In genomic region chr3:25789596-25790556, GRCh38 we compare ENCODE assay signal across 1 cellular context.
TF ChIP-seq lines count a peak whose summit lies in the region.

TSS of gene OXSM (plus strand) at chr3:25790090. CDS start at chr3:25791021, 931 bp downstream.

TF ChIP-seq in WTC11, 78 proteins besides CTCF, POLR2A, EP300 and RAD21 (continued from another document):
- TF ChIP-seq, protein P1, sequence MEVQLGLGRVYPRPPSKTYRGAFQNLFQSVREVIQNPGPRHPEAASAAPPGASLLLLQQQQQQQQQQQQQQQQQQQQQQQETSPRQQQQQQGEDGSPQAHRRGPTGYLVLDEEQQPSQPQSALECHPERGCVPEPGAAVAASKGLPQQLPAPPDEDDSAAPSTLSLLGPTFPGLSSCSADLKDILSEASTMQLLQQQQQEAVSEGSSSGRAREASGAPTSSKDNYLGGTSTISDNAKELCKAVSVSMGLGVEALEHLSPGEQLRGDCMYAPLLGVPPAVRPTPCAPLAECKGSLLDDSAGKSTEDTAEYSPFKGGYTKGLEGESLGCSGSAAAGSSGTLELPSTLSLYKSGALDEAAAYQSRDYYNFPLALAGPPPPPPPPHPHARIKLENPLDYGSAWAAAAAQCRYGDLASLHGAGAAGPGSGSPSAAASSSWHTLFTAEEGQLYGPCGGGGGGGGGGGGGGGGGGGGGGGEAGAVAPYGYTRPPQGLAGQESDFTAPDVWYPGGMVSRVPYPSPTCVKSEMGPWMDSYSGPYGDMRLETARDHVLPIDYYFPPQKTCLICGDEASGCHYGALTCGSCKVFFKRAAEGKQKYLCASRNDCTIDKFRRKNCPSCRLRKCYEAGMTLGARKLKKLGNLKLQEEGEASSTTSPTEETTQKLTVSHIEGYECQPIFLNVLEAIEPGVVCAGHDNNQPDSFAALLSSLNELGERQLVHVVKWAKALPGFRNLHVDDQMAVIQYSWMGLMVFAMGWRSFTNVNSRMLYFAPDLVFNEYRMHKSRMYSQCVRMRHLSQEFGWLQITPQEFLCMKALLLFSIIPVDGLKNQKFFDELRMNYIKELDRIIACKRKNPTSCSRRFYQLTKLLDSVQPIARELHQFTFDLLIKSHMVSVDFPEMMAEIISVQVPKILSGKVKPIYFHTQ (CRISPR knock-in tag; IDR thresholded peaks at IDR 0.05): no peak
- TF ChIP-seq TEAD1 (CRISPR knock-in tag; IDR thresholded peaks at IDR 0.05) (peak; percentile 81), ATF2 (CRISPR knock-in tag; IDR thresholded peaks at IDR 0.05; ENCODE audit: borderline replicate concordance, low read depth) (no peak), FOXP1 (CRISPR knock-in tag; IDR thresholded peaks at IDR 0.05; ENCODE audit: borderline replicate concordance) (no peak; the same call in 1 of the 2 replicates), NR2C2 (CRISPR knock-in tag; IDR thresholded peaks at IDR 0.05) (no peak), ESRRA (CRISPR knock-in tag; IDR thresholded peaks at IDR 0.05; ENCODE audit: borderline replicate concordance) (no peak), ZNF232 (CRISPR knock-in tag; IDR thresholded peaks at IDR 0.05) (peak; percentile 84; the same call in 1 of the 2 replicates), NFE2L1 (CRISPR knock-in tag; IDR thresholded peaks at IDR 0.05) (0 out of 2 replicates have a peak, but pooled peaks have one; percentile 77), NR3C1 (CRISPR knock-in tag; conservative IDR thresholded peaks at IDR 0.05; ENCODE audit: low read depth) (no peak), ZNF396 (CRISPR knock-in tag; IDR thresholded peaks at IDR 0.05; ENCODE audit: borderline replicate concordance) (no peak), ZNF263 (CRISPR knock-in tag; IDR thresholded peaks at IDR 0.05; ENCODE audit: low read depth) (no peak), ZNF416 (CRISPR knock-in tag; IDR thresholded peaks at IDR 0.05) (no peak), USF2 (CRISPR knock-in tag; IDR thresholded peaks at IDR 0.05) (no peak), E2F5 (CRISPR knock-in tag; IDR thresholded peaks at IDR 0.05) (no peak), SMAD3 (CRISPR knock-in tag; IDR thresholded peaks at IDR 0.05; ENCODE audit: borderline replicate concordance) (no peak; the same call in 1 of the 2 replicates), CREB1 (CRISPR knock-in tag; IDR thresholded peaks at IDR 0.05) (no peak), PREB (CRISPR knock-in tag; IDR thresholded peaks at IDR 0.05; ENCODE audit: borderline replicate concordance) (no peak), ZNF121 (CRISPR knock-in tag; IDR thresholded peaks at IDR 0.05) (no peak), FOXK1 (CRISPR knock-in tag; IDR thresholded peaks at IDR 0.05) (peak; percentile 46; the same call in 1 of the 2 replicates)
- TF ChIP-seq, protein P2, sequence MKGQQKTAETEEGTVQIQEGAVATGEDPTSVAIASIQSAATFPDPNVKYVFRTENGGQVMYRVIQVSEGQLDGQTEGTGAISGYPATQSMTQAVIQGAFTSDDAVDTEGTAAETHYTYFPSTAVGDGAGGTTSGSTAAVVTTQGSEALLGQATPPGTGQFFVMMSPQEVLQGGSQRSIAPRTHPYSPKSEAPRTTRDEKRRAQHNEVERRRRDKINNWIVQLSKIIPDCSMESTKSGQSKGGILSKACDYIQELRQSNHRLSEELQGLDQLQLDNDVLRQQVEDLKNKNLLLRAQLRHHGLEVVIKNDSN (CRISPR knock-in tag; IDR thresholded peaks at IDR 0.05): peak; percentile 30; the same call in 1 of the 2 replicates
- TF ChIP-seq, protein P3, sequence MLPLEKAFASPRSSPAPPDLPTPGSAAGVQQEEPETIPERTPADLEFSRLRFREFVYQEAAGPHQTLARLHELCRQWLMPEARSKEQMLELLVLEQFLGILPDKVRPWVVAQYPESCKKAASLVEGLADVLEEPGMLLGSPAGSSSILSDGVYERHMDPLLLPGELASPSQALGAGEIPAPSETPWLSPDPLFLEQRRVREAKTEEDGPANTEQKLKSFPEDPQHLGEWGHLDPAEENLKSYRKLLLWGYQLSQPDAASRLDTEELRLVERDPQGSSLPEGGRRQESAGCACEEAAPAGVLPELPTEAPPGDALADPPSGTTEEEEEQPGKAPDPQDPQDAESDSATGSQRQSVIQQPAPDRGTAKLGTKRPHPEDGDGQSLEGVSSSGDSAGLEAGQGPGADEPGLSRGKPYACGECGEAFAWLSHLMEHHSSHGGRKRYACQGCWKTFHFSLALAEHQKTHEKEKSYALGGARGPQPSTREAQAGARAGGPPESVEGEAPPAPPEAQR (CRISPR knock-in tag; IDR thresholded peaks at IDR 0.05): no peak
- TF ChIP-seq, protein P4, sequence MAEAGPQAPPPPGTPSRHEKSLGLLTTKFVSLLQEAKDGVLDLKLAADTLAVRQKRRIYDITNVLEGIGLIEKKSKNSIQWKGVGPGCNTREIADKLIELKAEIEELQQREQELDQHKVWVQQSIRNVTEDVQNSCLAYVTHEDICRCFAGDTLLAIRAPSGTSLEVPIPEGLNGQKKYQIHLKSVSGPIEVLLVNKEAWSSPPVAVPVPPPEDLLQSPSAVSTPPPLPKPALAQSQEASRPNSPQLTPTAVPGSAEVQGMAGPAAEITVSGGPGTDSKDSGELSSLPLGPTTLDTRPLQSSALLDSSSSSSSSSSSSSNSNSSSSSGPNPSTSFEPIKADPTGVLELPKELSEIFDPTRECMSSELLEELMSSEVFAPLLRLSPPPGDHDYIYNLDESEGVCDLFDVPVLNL (CRISPR knock-in tag; IDR thresholded peaks at IDR 0.05; ENCODE audit: borderline replicate concordance, low read depth): no peak
- TF ChIP-seq, protein P5, sequence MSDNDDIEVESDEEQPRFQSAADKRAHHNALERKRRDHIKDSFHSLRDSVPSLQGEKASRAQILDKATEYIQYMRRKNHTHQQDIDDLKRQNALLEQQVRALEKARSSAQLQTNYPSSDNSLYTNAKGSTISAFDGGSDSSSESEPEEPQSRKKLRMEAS (CRISPR knock-in tag; IDR thresholded peaks at IDR 0.05): peak; percentile 92
